Comparison of ENCODE assay signal across 15 cellular contexts in the genomic region with DNA sequence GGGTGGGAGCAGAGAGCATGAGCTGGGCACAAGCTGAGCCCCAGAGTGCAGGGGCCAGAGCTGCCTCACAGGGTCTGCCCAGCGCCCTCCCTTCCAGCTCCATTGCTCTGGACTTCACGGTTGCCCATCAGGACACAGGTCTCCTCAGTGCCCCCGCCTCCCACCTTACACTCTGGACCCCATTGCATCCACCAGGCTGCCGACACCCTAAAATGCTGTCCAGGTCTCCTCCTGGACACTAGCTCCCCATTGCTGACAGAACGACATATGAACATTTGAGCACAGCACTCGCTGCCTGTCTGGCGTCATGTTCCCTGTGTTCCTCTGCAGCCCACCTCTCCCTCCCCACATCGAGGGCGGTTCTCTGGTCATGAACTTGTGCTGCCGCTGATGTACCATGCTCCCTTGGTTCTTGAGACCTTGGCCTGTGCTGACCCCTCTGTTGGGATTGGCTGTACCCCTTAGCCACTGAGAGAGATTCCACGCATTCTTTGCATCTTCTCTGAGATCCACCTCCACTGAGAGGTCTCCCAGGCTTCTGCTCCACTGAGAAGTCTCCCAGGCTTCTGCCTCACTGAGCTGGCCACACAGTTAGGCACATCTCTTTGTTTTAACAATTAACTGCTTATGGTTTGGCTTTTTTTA. TPM values are rescaled to one million over a fixed set of nuclear protein-coding genes. Genes with fewer than 3 reads are reported as not detected.
A peak's percentile ranks its signal among the peaks of the same experiment; 100 is the strongest.
DNase-seq lines count a peak whose midpoint lies in the region; ATAC-seq, FAIRE-seq and TF ChIP-seq lines count a peak whose summit lies in the region.
"Had no signal": no experiment of that assay in that cellular context is flagged by ENCODE, and none has a peak within 500 bp of the region (broad histone marks: within the 10 kb centered on the region; RNA-seq: fewer than 3 reads in every experiment).

No MANE protein-coding gene starts in this region.

- H3K23me2 ChIP-seq in H1 (ENCODE audit: low read depth, low read length) = no peaks in the 10 kb centered on the region

- H3K27me3 Mint-ChIP-seq in activated naive CD4-positive, alpha-beta T cell treated with anti-CD3 and anti-CD28 coated beads, Interleukin-2, amount 50 U/mL, for 24 hours = peaks cover 13% of the 10 kb centered on the region
- H3K27me3 Mint-ChIP-seq in activated CD8-positive, alpha-beta T cell treated with anti-CD3 and anti-CD28 coated beads, Interleukin-2, amount 10 ng/mL, durations not matched to agents 7 days and 5 days (ENCODE audit: low read depth) = peaks cover 11% of the 10 kb centered on the region

- H2AK5ac ChIP-seq in H1 (ENCODE audit: low read depth, low read length) = no peak overlapping the region; the same call in 1 of the 2 replicates
- H2AK5ac ChIP-seq in trophoblast cell (ENCODE audit: low read length) = no peak overlapping the region

- H2BK15ac ChIP-seq in H1 (ENCODE audit: low read length) = peak overlapping the region; percentile 53; the same call in 1 of the 2 replicates

- H3K9me3 Mint-ChIP-seq in activated naive CD4-positive, alpha-beta T cell treated with anti-CD3 and anti-CD28 coated beads, Interleukin-2, amount 50 U/mL, for 24 hours = peaks cover 14% of the 10 kb centered on the region
- H3K9me3 Mint-ChIP-seq in activated naive CD4-positive, alpha-beta T cell treated with anti-CD3 and anti-CD28 coated beads, Interleukin-2, amount 50 U/mL, for 72 hours = peaks cover 3 to 7% of the 10 kb centered on the region in 2 donors
- no peaks in the 10 kb centered on the region for H3K9me3 Mint-ChIP-seq in activated CD8-positive, alpha-beta T cell treated with anti-CD3 and anti-CD28 coated beads, Interleukin-2, amount 10 ng/mL, durations not matched to agents 7 days and 5 days (ENCODE audit: insufficient read depth)

- H3K9ac ChIP-seq in H1 (replicated peaks in 1 of 4; ENCODE audit: extremely low read depth in 1 of 4, low read depth in 3 of 4, low read length in 3 of 4) (no peak overlapping the region), trophoblast cell (ENCODE audit: low read length) (no peak overlapping the region)

- no peaks in the 10 kb centered on the region for H3K79me2 ChIP-seq in H1 (ENCODE audit: control insufficient read depth in 1 of 2, insufficient read depth in 2 of 2, low read length in 2 of 2)
- H3K79me2 ChIP-seq in trophoblast cell (ENCODE audit: control insufficient read depth, insufficient read depth, low read length, poor library complexity) = no peaks in the 10 kb centered on the region

- no peak overlapping the region for H3K14ac ChIP-seq in H1 (ENCODE audit: insufficient read length)
- no peak overlapping the region for H3K14ac ChIP-seq in trophoblast cell (ENCODE audit: low read length)

- no peak for ATAC-seq in activated naive CD4-positive, alpha-beta T cell treated with anti-CD3 and anti-CD28 coated beads, Interleukin-2, amount 50 U/mL, for 72 hours
- no peak for ATAC-seq in HG03159 (IDR thresholded peaks at IDR 0.05; ENCODE audit: unreplicated experiment)
- ATAC-seq in activated CD8-positive, alpha-beta T cell treated with anti-CD3 and anti-CD28 coated beads, Interleukin-2, amount 10 ng/mL, durations not matched to agents 7 days and 5 days = no peak

- TF ChIP-seq CTCF in H1 (IDR thresholded peaks at IDR 0.05; ENCODE audit: control extremely low read depth in 1 of 3, insufficient read depth in 1 of 3, low read depth in 1 of 3, low read length in 3 of 3) = no peak
- no peak for TF ChIP-seq CTCF in tibial nerve (IDR thresholded peaks at IDR 0.05)

- CTCF ChIA-PET in H1 (lab: Charles Lee; ENCODE audit: partially characterized antibody) = interaction anchor here (0.6 to 2.8 kb wide), 5 partner anchors 11 to 386 kb away, joined by 3 to 12 read pairs (median 3); no protein-coding TSS in a partner anchor
- CTCF ChIA-PET in activated CD8-positive, alpha-beta T cell treated with anti-CD3 and anti-CD28 coated beads, Interleukin-2, amount 10 ng/mL, durations not matched to agents 7 days and 5 days (lab: Charles Lee) = no interaction called here

- no peak overlapping the region for H3K4me3 ChIP-seq in H1 (ENCODE audit: extremely low read depth in 1 of 4, insufficient read depth in 2 of 4, low read depth in 3 of 4, low read length in 4 of 4)
- peak overlapping the region; percentile 20 for H3K4me3 ChIP-seq in trophoblast cell (ENCODE audit: low read depth, low read length)
- no peak overlapping the region for H3K4me3 ChIP-seq in tibial nerve

- no peak for TF ChIP-seq EP300 in H1 (IDR thresholded peaks at IDR 0.05; ENCODE audit: borderline replicate concordance in 1 of 2, low read depth in 2 of 2, low read length in 2 of 2)
- peak in 1 of 2 donors; percentile 72 for TF ChIP-seq EP300 in tibial nerve (IDR thresholded peaks at IDR 0.05)

- H3K27ac ChIP-seq in H1 (ENCODE audit: low read depth, low read length) = no peak overlapping the region
- H3K27ac ChIP-seq in trophoblast cell (ENCODE audit: low read depth, low read length) = no peak overlapping the region
- peak overlapping the region in 2 of 4 donors; percentile 16 to 74 for H3K27ac ChIP-seq in tibial nerve

- H3K4me3 Mint-ChIP-seq in activated naive CD4-positive, alpha-beta T cell treated with anti-CD3 and anti-CD28 coated beads, Interleukin-2, amount 50 U/mL, for 24 hours = no peak overlapping the region
- no peak overlapping the region for H3K4me3 Mint-ChIP-seq in activated CD8-positive, alpha-beta T cell treated with anti-CD3 and anti-CD28 coated beads, Interleukin-2, amount 10 ng/mL, durations not matched to agents 7 days and 5 days
- H3K4me3 Mint-ChIP-seq: CD8-positive, alpha-beta memory T cell had no signal

- H3K4me1 ChIP-seq in H1 (replicated peaks in 1 of 4; ENCODE audit: control insufficient read depth in 3 of 4, insufficient read depth in 4 of 4, low read length in 3 of 4) = peaks cover 0 to 5% (median 0%) of the 10 kb centered on the region in 4 experiments; a peak in 2 of 7 replicates
- peaks cover 5 to 6% of the 10 kb centered on the region in 2 experiments for H3K4me1 ChIP-seq in trophoblast cell (ENCODE audit: control insufficient read depth in 1 of 2, insufficient read depth in 2 of 2, low read length in 2 of 2)
- H3K4me1 ChIP-seq in tibial nerve = peaks cover 0 to 12% (median 0%) of the 10 kb centered on the region in 4 donors

- H3K4me1 Mint-ChIP-seq in activated naive CD4-positive, alpha-beta T cell treated with anti-CD3 and anti-CD28 coated beads, Interleukin-2, amount 50 U/mL, for 24 hours = no peaks in the 10 kb centered on the region
- H3K4me1 Mint-ChIP-seq in activated CD8-positive, alpha-beta T cell treated with anti-CD3 and anti-CD28 coated beads, Interleukin-2, amount 10 ng/mL, durations not matched to agents 7 days and 5 days (ENCODE audit: low read depth) = no peaks in the 10 kb centered on the region

- no peak overlapping the region for H2BK20ac ChIP-seq in H1 (ENCODE audit: low read length)

- no peak overlapping the region for H4K91ac ChIP-seq in H1 (replicated peaks; ENCODE audit: insufficient read length, low read length)
- no peak overlapping the region for H4K91ac ChIP-seq in trophoblast cell (ENCODE audit: low read depth, low read length)

- no peak for FAIRE-seq in H1 (lab: Jason Lieb, UNC)
- FAIRE-seq: GM19239 had no signal

- H3K4me2 ChIP-seq in H1 (ENCODE audit: insufficient read depth in 1 of 2, low read depth in 2 of 2, low read length in 2 of 2) (no peak overlapping the region), trophoblast cell (ENCODE audit: low read length) (no peak overlapping the region)

- peaks cover 2% of the 10 kb centered on the region for H3K36me3 Mint-ChIP-seq in activated naive CD4-positive, alpha-beta T cell treated with anti-CD3 and anti-CD28 coated beads, Interleukin-2, amount 50 U/mL, for 24 hours
- no peaks in the 10 kb centered on the region for H3K36me3 Mint-ChIP-seq in activated naive CD4-positive, alpha-beta T cell treated with anti-CD3 and anti-CD28 coated beads, Interleukin-2, amount 50 U/mL, for 72 hours
- no peaks in the 10 kb centered on the region for H3K36me3 Mint-ChIP-seq in activated CD8-positive, alpha-beta T cell treated with anti-CD3 and anti-CD28 coated beads, Interleukin-2, amount 10 ng/mL, durations not matched to agents 7 days and 5 days (ENCODE audit: low read depth)
- H3K36me3 Mint-ChIP-seq: CD8-positive, alpha-beta memory T cell had no signal

- WGBS in H1 (ENCODE audit: extremely low coverage in 1 of 2, insufficient coverage in 1 of 2, insufficient read length in 1 of 2, insufficient replicate concordance in 2 of 2, low coverage in 1 of 2, low lambda C conversion rate in 2 of 2, missing lambda C conversion rate in 1 of 2), 2 experiments = 95% methylated on average over 11 of the region's 11 CpGs; no CpG with 5 or more reads in 1 of the 2 experiments
- no CpG with 5 or more reads among the region's 11 CpGs for WGBS in trophoblast cell (ENCODE audit: extremely low coverage, insufficient coverage, insufficient read length)
- 51 to 80% methylated on average over 11 of the region's 11 CpGs for WGBS in tibial nerve, 2 donors

- H3K9me3 ChIP-seq in H1 (ENCODE audit: insufficient read depth in 2 of 2, low read depth in 1 of 2, low read length in 1 of 2) = no peaks in the 10 kb centered on the region
- H3K9me3 ChIP-seq in trophoblast cell (ENCODE audit: insufficient read depth, low read depth, low read length) = no peaks in the 10 kb centered on the region
- peaks cover 0 to 7% (median 3%) of the 10 kb centered on the region in 4 donors for H3K9me3 ChIP-seq in tibial nerve

- H3K79me1 ChIP-seq in H1 (ENCODE audit: low read depth, low read length) (no peaks in the 10 kb centered on the region), trophoblast cell (ENCODE audit: low read length) (no peaks in the 10 kb centered on the region)

- no peak overlapping the region for H3K56ac ChIP-seq in H1 (replicated peaks; ENCODE audit: insufficient read length, low read depth, low read length)

- POLR2A ChIA-PET in H1 (lab: Charles Lee; ENCODE audit: partially characterized antibody) = no interaction called here
- POLR2A ChIA-PET in activated CD8-positive, alpha-beta T cell treated with anti-CD3 and anti-CD28 coated beads, Interleukin-2, amount 10 ng/mL, durations not matched to agents 7 days and 5 days (lab: Charles Lee) = no interaction called here

- H3K18ac ChIP-seq in H1 (ENCODE audit: extremely low read depth, low read length) = no peak overlapping the region
- no peak overlapping the region for H3K18ac ChIP-seq in trophoblast cell (ENCODE audit: low read length)

- H4K12ac ChIP-seq in trophoblast cell (ENCODE audit: low read depth, low read length) = no peak overlapping the region

- H4K8ac ChIP-seq in H1 (ENCODE audit: extremely low read depth, insufficient read depth, low read length) (no peak overlapping the region), trophoblast cell (ENCODE audit: low read depth, low read length) (no peak overlapping the region)

- no peak overlapping the region for H2BK5ac ChIP-seq in H1 (ENCODE audit: low read depth, low read length)
- no peak overlapping the region for H2BK5ac ChIP-seq in trophoblast cell (ENCODE audit: low read depth, low read length, poor library complexity)

- peak overlapping the region; percentile 59 for H3K27ac Mint-ChIP-seq in activated naive CD4-positive, alpha-beta T cell treated with anti-CD3 and anti-CD28 coated beads, Interleukin-2, amount 50 U/mL, for 24 hours
- H3K27ac Mint-ChIP-seq in activated naive CD4-positive, alpha-beta T cell treated with anti-CD3 and anti-CD28 coated beads, Interleukin-2, amount 50 U/mL, for 72 hours = no peak overlapping the region
- H3K27ac Mint-ChIP-seq in activated CD8-positive, alpha-beta T cell treated with anti-CD3 and anti-CD28 coated beads, Interleukin-2, amount 10 ng/mL, durations not matched to agents 7 days and 5 days = no peak overlapping the region

- no peak overlapping the region for H2AFZ ChIP-seq in H1 (ENCODE audit: low read length)
- no peak overlapping the region for H2AFZ ChIP-seq in trophoblast cell (ENCODE audit: insufficient read depth, low read length, poor library complexity)

- H4K5ac ChIP-seq in H1 (ENCODE audit: insufficient read length, low read depth, low read length) = no peak overlapping the region

- H3K23ac ChIP-seq in H1 (ENCODE audit: insufficient read length) (no peak overlapping the region), trophoblast cell (ENCODE audit: low read length) (no peak overlapping the region)

- H2BK12ac ChIP-seq in H1 (ENCODE audit: low read depth, low read length) = no peak overlapping the region
- H2BK12ac ChIP-seq in trophoblast cell (ENCODE audit: low read length) = no peak overlapping the region

- no peak for TF ChIP-seq RAD21 in H1 (IDR thresholded peaks at IDR 0.05 in 1 of 2, conservative IDR thresholded peaks at IDR 0.05 in 1 of 2; ENCODE audit: low read depth in 2 of 2, low read length in 2 of 2)

- H3K4ac ChIP-seq in H1 (replicated peaks; ENCODE audit: insufficient read length, low read depth, low read length) (no peak overlapping the region), trophoblast cell (ENCODE audit: low read depth, low read length) (no peak overlapping the region)

- H3K27me3 ChIP-seq in H1 (replicated peaks in 1 of 4; ENCODE audit: control insufficient read depth in 3 of 4, extremely low read depth in 1 of 4, insufficient read depth in 3 of 4, low read length in 3 of 4) (no peaks in the 10 kb centered on the region; a peak in 2 of 7 replicates), trophoblast cell (ENCODE audit: insufficient read depth, low read length) (no peaks in the 10 kb centered on the region), tibial nerve (no peaks in the 10 kb centered on the region)

- H2BK120ac ChIP-seq in H1 (replicated peaks; ENCODE audit: low read depth, low read length) (no peak overlapping the region), trophoblast cell (ENCODE audit: insufficient read depth, low read length, poor library complexity) (no peak overlapping the region)

- no peaks in the 10 kb centered on the region for H4K20me1 ChIP-seq in H1 (replicated peaks in 1 of 2; ENCODE audit: control insufficient read depth in 1 of 2, insufficient read depth in 2 of 2, low read length in 2 of 2)

- no peak for TF ChIP-seq POLR2A in H1 (IDR thresholded peaks at IDR 0.05; ENCODE audit: control extremely low read depth in 1 of 2, low read depth in 2 of 2, low read length in 2 of 2)
- TF ChIP-seq POLR2A in tibial nerve (IDR thresholded peaks at IDR 0.05) = peak in 1 of 2 donors; percentile 23

- H3K36me3 ChIP-seq in H1 (ENCODE audit: control insufficient read depth in 2 of 4, insufficient read depth in 4 of 4, low read length in 3 of 4) (no peaks in the 10 kb centered on the region), trophoblast cell (ENCODE audit: control insufficient read depth in 1 of 2, insufficient read depth in 2 of 2, low read length in 2 of 2) (no peaks in the 10 kb centered on the region), tibial nerve (no peaks in the 10 kb centered on the region)

- no peak for DNase-seq in activated naive CD4-positive, alpha-beta T cell treated with anti-CD3 and anti-CD28 coated beads, Interleukin-2, amount 50 U/mL, for 72 hours (ENCODE audit: low spot score in 2 of 2)
- DNase-seq in H1 (ENCODE audit: low read depth in 1 of 2, low spot score in 2 of 2) (no peak), trophoblast cell (no peak), tibial nerve (ENCODE audit: low spot score in 2 of 2) (peak; percentile 29 to 39), anterior cingulate cortex (lab: John Stamatoyannopoulos, UW) (no peak)
- DNase-seq in activated CD8-positive, alpha-beta T cell treated with anti-CD3 and anti-CD28 coated beads, Interleukin-2, amount 10 ng/mL, durations not matched to agents 7 days and 5 days = no peak
- DNase-seq: Caco-2; CD8-positive, alpha-beta memory T cell; DMS53; GF-D8; GOT3; HCEC 1CT had no signal

RNA-seq across cellular contexts. Expression of a gene that starts 34.2 kb away (rescaled TPM):
- total RNA-seq in activated naive CD4-positive, alpha-beta T cell treated with anti-CD3 and anti-CD28 coated beads, Interleukin-2, amount 50 U/mL, for 72 hours = 1 to 10 TPM in 1 of 2 donors, under 1 TPM in 1; 0.20 to 2.2 TPM
- total RNA-seq in H1 (2021; fragmentation: NEBNext Ultra II Directional; extraction: Animal tissue kit (Norgen Biotek cat#: 25700)) = 97.6 and 97.7 TPM in 2 replicates
- polyA plus RNA-seq in H1 (2011; rRNA removed) = 43.2 and 63.0 TPM in 2 replicates
- polyA plus RNA-seq in H1 (2011; cell fraction: cytosol; rRNA removed) = 43.8 TPM
- polyA plus RNA-seq in H1 (2011; cell fraction: nucleus; rRNA removed) = 74.6 TPM
- 69.0 to 102 TPM (median 89.4 TPM) in 4 replicates for polyA plus RNA-seq in H1 (2012, experiment 1 of 2)
- polyA plus RNA-seq in H1 (2012, experiment 2 of 2) = 73.5 TPM
- 93.0 TPM for polyA plus RNA-seq in H1 (2013, experiment 1 of 2)
- polyA plus RNA-seq in H1 (2013, experiment 2 of 2) = 97.4 TPM
- polyA minus RNA-seq in H1 (2011; rRNA and poly(A)+ RNA removed) = 104 and 120 TPM in 2 replicates
- polyA minus RNA-seq in H1 (2011; cell fraction: cytosol; rRNA and poly(A)+ RNA removed) = 68.6 TPM
- polyA minus RNA-seq in H1 (2011; cell fraction: nucleus; rRNA and poly(A)+ RNA removed) = 58.5 TPM
- polyA plus RNA-seq in trophoblast cell (2013) = 16.6 and 16.8 TPM in 2 replicates
- 10 to 100 TPM in 3 of 4 donors, 1 to 10 TPM in 1; 6.0 to 29.1 (median 14.0) TPM for total RNA-seq in tibial nerve
- under 1 TPM; 0.34 to 0.39 TPM for total RNA-seq in activated CD8-positive, alpha-beta T cell treated with anti-CD3 and anti-CD28 coated beads, Interleukin-2, amount 10 ng/mL, durations not matched to agents 7 days and 5 days

Comparison
In these comparisons a context has a peak if more than half of its experiments do, and no peak if none do; other contexts are left out.
1. DNase-seq: peak in tibial nerve (2 of 2); none in activated naive CD4-positive, alpha-beta T cell treated with anti-CD3 and anti-CD28 coated beads, Interleukin-2, amount 50 U/mL, for 72 hours (0 of 2), H1 (0 of 2), trophoblast cell (0 of 2), anterior cingulate cortex (0 of 58) and activated CD8-positive, alpha-beta T cell treated with anti-CD3 and anti-CD28 coated beads, Interleukin-2, amount 10 ng/mL, durations not matched to agents 7 days and 5 days (single experiment).